ENCODE assay signal across 20 cellular contexts in genomic region chr15:51398676-51399075, GRCh38.
"Had no signal": no experiment of that assay in that cellular context is flagged by ENCODE, and none has a peak within 500 bp of the region (broad histone marks: within the 10 kb centered on the region; RNA-seq: fewer than 3 reads in every experiment).

No MANE protein-coding gene starts in this region.

- H3K27ac ChIP-seq: epithelial cell of prostate, esophagus muscularis mucosa, gastrocnemius medialis, left ventricle myocardium inferior, lower lobe of right lung, ovary, right lobe of liver, tibial artery, upper lobe of left lung, uterus had no signal

- H3K36me3 Mint-ChIP-seq: memory B cell; mesothelial cell of epicardium; naive B cell; stimulated activated effector memory CD8-positive, alpha-beta T cell treated with anti-CD3 and anti-CD28 coated beads, Interleukin-12 subunit alpha, Interleukin-12 subunit beta, amount 100 ng/mL, for 72 hours had no signal

- H3K4me1 Mint-ChIP-seq: mesothelial cell of epicardium had no signal

- H3K27ac Mint-ChIP-seq: memory B cell; mesothelial cell of epicardium; progenitor cell of endocrine pancreas; stimulated activated effector memory CD8-positive, alpha-beta T cell treated with anti-CD3 and anti-CD28 coated beads, Interleukin-12 subunit alpha, Interleukin-12 subunit beta, amount 100 ng/mL, for 72 hours had no signal

- DNase-seq: effector memory CD4-positive, alpha-beta T cell; gastrocnemius medialis; left ventricle myocardium inferior; lower lobe of right lung; naive B cell; nucleus accumbens; ovary; right lobe of liver; stimulated activated CD4-positive, alpha-beta T cell treated with anti-CD3 and anti-CD28 coated beads, Interleukin-4, amount 100 ng/mL, for 1 hour; stimulated activated CD8-positive, alpha-beta memory T cell treated with anti-CD3 and anti-CD28 coated beads, Interleukin-4, amount 100 ng/mL, for 48 hours; stimulated activated naive CD8-positive, alpha-beta T cell treated with anti-CD3 and anti-CD28 coated beads, Interleukin-15, Interleukin-2, amounts not matched to agents 100 U/mL and 50 U/mL, for 24 hours; tibial artery; upper lobe of left lung; uterus had no signal

- H3K9me3 Mint-ChIP-seq: memory B cell; mesothelial cell of epicardium; naive B cell; stimulated activated effector memory CD8-positive, alpha-beta T cell treated with anti-CD3 and anti-CD28 coated beads, Interleukin-12 subunit alpha, Interleukin-12 subunit beta, amount 100 ng/mL, for 72 hours had no signal

- H3K4me3 Mint-ChIP-seq: memory B cell; mesothelial cell of epicardium; naive B cell; stimulated activated effector memory CD8-positive, alpha-beta T cell treated with anti-CD3 and anti-CD28 coated beads, Interleukin-12 subunit alpha, Interleukin-12 subunit beta, amount 100 ng/mL, for 72 hours had no signal
